In the genomic region with DNA sequence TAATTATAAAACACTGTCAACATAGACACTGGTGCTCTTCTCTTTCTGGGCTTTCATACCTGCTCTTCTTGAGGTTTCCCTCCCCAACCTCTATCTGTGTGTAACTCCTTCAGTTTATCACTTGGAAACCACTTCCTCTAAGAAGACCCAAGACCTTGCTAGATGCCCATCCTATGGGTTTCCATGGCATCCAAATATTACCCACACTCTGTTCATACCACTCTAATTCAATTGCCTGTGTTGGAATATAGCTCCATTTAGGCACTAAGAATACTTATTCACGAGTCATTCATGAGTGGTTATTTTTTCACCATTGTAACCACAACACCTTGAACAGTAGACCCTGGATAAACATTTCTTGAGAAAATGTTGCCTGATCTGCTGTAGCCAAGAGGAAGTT, we compare ENCODE assay signal across 1 cellular context.
TF ChIP-seq lines count a peak whose summit lies in the region.

No MANE protein-coding gene starts in this region.

TF ChIP-seq in IMR-90, 13 proteins besides CTCF, POLR2A, EP300 and RAD21:
- TF ChIP-seq CHD1 (IDR thresholded peaks at IDR 0.05; ENCODE audit: low read depth, low read length) (no peak), RCOR1 (IDR thresholded peaks at IDR 0.05; ENCODE audit: insufficient replicate concordance, low read length) (no peak), NFE2L2 (IDR thresholded peaks at IDR 0.05; ENCODE audit: low read depth, low read length) (no peak), RFX5 (IDR thresholded peaks at IDR 0.05; ENCODE audit: low read depth, low read length) (no peak), BHLHE40 (IDR thresholded peaks at IDR 0.05; ENCODE audit: low read depth, low read length) (no peak), MAZ (IDR thresholded peaks at IDR 0.05; ENCODE audit: borderline replicate concordance, low read depth, low read length) (no peak), SMC3 (IDR thresholded peaks at IDR 0.05; ENCODE audit: low read depth, low read length) (no peak), MXI1 (IDR thresholded peaks at IDR 0.05; ENCODE audit: borderline replicate concordance, low read depth, low read length) (no peak), FOS (IDR thresholded peaks at IDR 0.05; ENCODE audit: low read depth, low read length) (no peak), MAFK (IDR thresholded peaks at IDR 0.05; ENCODE audit: low read depth, low read length) (no peak), CEBPB (IDR thresholded peaks at IDR 0.05; ENCODE audit: low read depth, low read length) (no peak)
- TF ChIP-seq, protein P1, sequence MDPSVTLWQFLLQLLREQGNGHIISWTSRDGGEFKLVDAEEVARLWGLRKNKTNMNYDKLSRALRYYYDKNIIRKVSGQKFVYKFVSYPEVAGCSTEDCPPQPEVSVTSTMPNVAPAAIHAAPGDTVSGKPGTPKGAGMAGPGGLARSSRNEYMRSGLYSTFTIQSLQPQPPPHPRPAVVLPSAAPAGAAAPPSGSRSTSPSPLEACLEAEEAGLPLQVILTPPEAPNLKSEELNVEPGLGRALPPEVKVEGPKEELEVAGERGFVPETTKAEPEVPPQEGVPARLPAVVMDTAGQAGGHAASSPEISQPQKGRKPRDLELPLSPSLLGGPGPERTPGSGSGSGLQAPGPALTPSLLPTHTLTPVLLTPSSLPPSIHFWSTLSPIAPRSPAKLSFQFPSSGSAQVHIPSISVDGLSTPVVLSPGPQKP (IDR thresholded peaks at IDR 0.05; ENCODE audit: borderline replicate concordance, low read depth, low read length): no peak
- TF ChIP-seq, protein P2, sequence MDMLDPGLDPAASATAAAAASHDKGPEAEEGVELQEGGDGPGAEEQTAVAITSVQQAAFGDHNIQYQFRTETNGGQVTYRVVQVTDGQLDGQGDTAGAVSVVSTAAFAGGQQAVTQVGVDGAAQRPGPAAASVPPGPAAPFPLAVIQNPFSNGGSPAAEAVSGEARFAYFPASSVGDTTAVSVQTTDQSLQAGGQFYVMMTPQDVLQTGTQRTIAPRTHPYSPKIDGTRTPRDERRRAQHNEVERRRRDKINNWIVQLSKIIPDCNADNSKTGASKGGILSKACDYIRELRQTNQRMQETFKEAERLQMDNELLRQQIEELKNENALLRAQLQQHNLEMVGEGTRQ (IDR thresholded peaks at IDR 0.05; ENCODE audit: low read depth, low read length): no peak
